Comparison of ENCODE assay signal across 1 cellular context in the genomic region with DNA sequence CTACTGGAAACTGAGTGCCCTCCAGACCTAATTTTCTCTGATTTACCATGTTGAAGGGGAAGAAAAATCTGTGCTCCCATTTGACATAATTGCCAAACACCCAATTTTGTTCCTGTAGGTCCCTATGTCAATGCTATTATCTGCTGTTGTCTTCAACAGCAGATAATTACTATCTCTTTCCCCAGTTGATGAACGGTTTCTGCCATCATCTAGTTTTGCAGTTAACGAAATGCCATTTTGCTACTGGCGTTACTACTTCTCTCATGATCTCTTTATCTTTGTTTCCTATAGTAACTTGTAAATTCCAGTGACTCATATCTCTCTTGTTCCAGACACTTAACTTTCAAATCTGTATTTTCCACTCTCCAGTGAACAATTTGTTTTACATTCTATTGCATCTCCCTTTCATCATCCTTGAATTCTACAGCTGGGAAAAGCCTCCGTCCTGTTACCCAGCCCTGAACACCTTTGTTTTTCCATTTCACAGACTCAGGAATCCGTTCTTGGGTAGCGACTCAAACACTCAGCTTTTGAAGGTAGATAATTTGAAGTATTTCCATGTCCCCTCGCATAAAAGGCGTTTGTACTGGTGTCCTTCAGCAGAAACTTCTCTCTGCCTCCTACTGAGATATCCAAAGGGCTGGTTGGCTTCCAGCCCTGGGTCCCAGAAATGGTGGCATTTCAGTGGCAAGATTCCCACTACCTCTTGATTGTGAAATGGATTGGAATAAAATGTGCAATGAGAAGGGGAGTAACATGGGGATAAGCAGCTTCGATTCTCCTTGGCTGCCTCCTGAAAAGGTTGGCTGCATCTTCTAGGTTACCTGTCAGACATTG.
TF ChIP-seq lines count a peak whose summit lies in the region.

No MANE protein-coding gene starts in this region.

TF ChIP-seq in GM23338, 12 proteins besides CTCF, POLR2A, EP300 and RAD21 (continued from another document):
- no peak for TF ChIP-seq REST (IDR thresholded peaks at IDR 0.05; ENCODE audit: unreplicated experiment)
